ENCODE assay signal across 8 cellular contexts in genomic region chr11:60951909-60952741, GRCh38. TPM values are rescaled to one million over a fixed set of nuclear protein-coding genes. Genes with fewer than 3 reads are reported as not detected.
DNase-seq lines count a peak whose midpoint lies in the region; ATAC-seq and TF ChIP-seq lines count a peak whose summit lies in the region.

Gene SLC15A3, minus strand, starts transcription at chr11:60952176. Its CDS starts 625 bp downstream, at chr11:60951551.

- no peak within 1 kb of the TSS for H3K9ac ChIP-seq in DND-41 (ENCODE audit: low read depth, low read length)

- no peaks in the 10 kb centered on the region for H3K9me3 ChIP-seq in DND-41 (ENCODE audit: insufficient read depth, low read length, severe bottlenecking)

- intact Hi-C loops in activated CD8-positive, alpha-beta T cell treated with anti-CD3 and anti-CD28 coated beads for 36 hours (cut with micrococcal nuclease), result no loop called here

- CTCF ChIA-PET in activated CD8-positive, alpha-beta T cell treated with anti-CD3 and anti-CD28 coated beads for 36 hours (lab: Charles Lee), result interaction anchor here (1.4 to 5.5 kb wide), 2 partner anchors 10 to 18 kb away, joined by 6 to 22 read pairs; partner anchors contain the start of gene CD6

- H4K20me1 ChIP-seq in DND-41 (ENCODE audit: insufficient read depth, low read length), result no peaks in the 10 kb centered on the region

- no peaks in the 10 kb centered on the region for H3K36me3 Mint-ChIP-seq in activated CD8-positive, alpha-beta T cell treated with anti-CD3 and anti-CD28 coated beads for 36 hours (ENCODE audit: low read depth)
- no peaks in the 10 kb centered on the region for H3K36me3 Mint-ChIP-seq in neural crest cell (ENCODE audit: low read depth)

- H3K27me3 Mint-ChIP-seq in activated CD8-positive, alpha-beta T cell treated with anti-CD3 and anti-CD28 coated beads for 36 hours, result peaks cover 5% of the 10 kb centered on the region
- peaks cover 46% of the 10 kb centered on the region for H3K27me3 Mint-ChIP-seq in neural crest cell (ENCODE audit: low read depth)

- peaks cover 29% of the 10 kb centered on the region for H3K4me1 Mint-ChIP-seq in activated CD8-positive, alpha-beta T cell treated with anti-CD3 and anti-CD28 coated beads for 36 hours (ENCODE audit: low read depth)
- peaks cover 45% of the 10 kb centered on the region for H3K4me1 Mint-ChIP-seq in neural crest cell

- H2AFZ ChIP-seq in DND-41 (ENCODE audit: low read depth, low read length), result no peak within 1 kb of the TSS

- no peak within 1 kb of the TSS for H3K27ac ChIP-seq in DND-41 (ENCODE audit: low read length)

- POLR2A ChIA-PET in activated CD8-positive, alpha-beta T cell treated with anti-CD3 and anti-CD28 coated beads for 36 hours (lab: Charles Lee), result interaction anchor here (0.6 to 1.3 kb wide), 4 partner anchors 10 to 209 kb away, joined by 3 to 4 read pairs (median 3); partner anchors contain the start of gene VPS37C

- H3K36me3 ChIP-seq in DND-41 (ENCODE audit: insufficient read depth, low read length), result no peaks in the 10 kb centered on the region

- no peaks in the 10 kb centered on the region for H3K79me2 ChIP-seq in DND-41 (ENCODE audit: insufficient read depth, low read length)

- no peak within 1 kb of the TSS for H3K4me3 ChIP-seq in DND-41 (ENCODE audit: low read depth in 1 of 2, low read length in 2 of 2)
- H3K4me3 ChIP-seq in foreskin fibroblast (ENCODE audit: low read depth in 1 of 2, low read length in 2 of 2), result peak within 1 kb of the TSS; percentile 44 to 52

- no peaks in the 10 kb centered on the region for H3K4me1 ChIP-seq in DND-41 (ENCODE audit: insufficient read depth, low read length)

- peak within 1 kb of the TSS; percentile 68 for H3K4me3 Mint-ChIP-seq in activated CD8-positive, alpha-beta T cell treated with anti-CD3 and anti-CD28 coated beads for 36 hours
- peak within 1 kb of the TSS; percentile 68 for H3K4me3 Mint-ChIP-seq in neural crest cell

- no peak for DNase-seq in DND-41
- DNase-seq in activated CD8-positive, alpha-beta T cell treated with anti-CD3 and anti-CD28 coated beads for 36 hours, result peak; percentile 65
- DNase-seq in foreskin fibroblast, result peak; percentile 21 to 46
- no peak for DNase-seq in neural crest cell (ENCODE audit: low read depth, low spot score)
- no peak for DNase-seq in NCI-H2196 treated with DMSO at 0.1 percent for 48 hours (lab: John Stamatoyannopoulos, UW; ENCODE audit: unreplicated experiment)
- no peak for DNase-seq in ecto neural progenitor cell (ENCODE audit: low spot score)

- H3K4me2 ChIP-seq in DND-41 (ENCODE audit: insufficient read depth, low read length), result no peak within 1 kb of the TSS

- TF ChIP-seq CTCF in DND-41 (IDR thresholded peaks at IDR 0.05; ENCODE audit: borderline replicate concordance, extremely low read depth, low read length, poor library complexity, severe bottlenecking), result no peak
- no peak for TF ChIP-seq CTCF in activated CD8-positive, alpha-beta T cell treated with anti-CD3 and anti-CD28 coated beads for 36 hours (IDR thresholded peaks at IDR 0.05)
- TF ChIP-seq CTCF in foreskin fibroblast (IDR thresholded peaks at IDR 0.05; ENCODE audit: low read depth, low read length), result no peak
- TF ChIP-seq CTCF in neural crest cell (conservative IDR thresholded peaks at IDR 0.05), result no peak

- peak within 1 kb of the TSS; percentile 73 for H3K27ac Mint-ChIP-seq in activated CD8-positive, alpha-beta T cell treated with anti-CD3 and anti-CD28 coated beads for 36 hours
- no peak within 1 kb of the TSS for H3K27ac Mint-ChIP-seq in neural crest cell (ENCODE audit: unreplicated experiment)

- H3K9me3 Mint-ChIP-seq in activated CD8-positive, alpha-beta T cell treated with anti-CD3 and anti-CD28 coated beads for 36 hours, result no peaks in the 10 kb centered on the region
- H3K9me3 Mint-ChIP-seq in neural crest cell, result no peaks in the 10 kb centered on the region

- ATAC-seq in DND-41 (ENCODE audit: insufficient read depth, low read depth), result 0 out of 3 replicates have a peak, but pooled peaks have one; percentile 24
- ATAC-seq in GM19467 (IDR thresholded peaks at IDR 0.05; ENCODE audit: unreplicated experiment), result peak; percentile 68
- ATAC-seq in HG03558 (IDR thresholded peaks at IDR 0.05; ENCODE audit: extremely low read depth, unreplicated experiment), result peak; percentile 43
- peak; percentile 77 for ATAC-seq in activated CD8-positive, alpha-beta T cell treated with anti-CD3 and anti-CD28 coated beads for 36 hours

- H3K27me3 ChIP-seq in DND-41 (ENCODE audit: insufficient read depth, low read length, poor library complexity), result peaks cover 3% of the 10 kb centered on the region

RNA-seq across cellular contexts. Expression of gene SLC15A3, which starts in this region (rescaled TPM):
- 1 to 10 TPM; 3.9 to 4.7 TPM for total RNA-seq in activated CD8-positive, alpha-beta T cell treated with anti-CD3 and anti-CD28 coated beads for 36 hours
- 7.4 and 10.4 TPM in 2 replicates for total RNA-seq in neural crest cell

Comparison
In these comparisons a context has a peak if more than half of its experiments do, and no peak if none do; other contexts are left out.
1. ATAC-seq: peak in every context shown above with its lines; median percentile 77 in activated CD8-positive, alpha-beta T cell treated with anti-CD3 and anti-CD28 coated beads for 36 hours; 68 in GM19467; 43 in HG03558; 24 in DND-41.
2. DNase-seq: peak in activated CD8-positive, alpha-beta T cell treated with anti-CD3 and anti-CD28 coated beads for 36 hours (single experiment) and foreskin fibroblast (2 of 2); none in DND-41 (single experiment), neural crest cell (single experiment), NCI-H2196 treated with DMSO at 0.1 percent for 48 hours (single experiment) and ecto neural progenitor cell (single experiment).
3. H3K4me3 ChIP-seq: peak in foreskin fibroblast (2 of 2); none in DND-41 (0 of 2).